Comparison of ENCODE assay signal across 14 cellular contexts in genomic region chr5:1540166-1540565, GRCh38. TPM values are rescaled to one million over a fixed set of nuclear protein-coding genes. Genes with fewer than 3 reads are reported as not detected.
DNase-seq lines count a peak whose midpoint lies in the region; ATAC-seq, FAIRE-seq and TF ChIP-seq lines count a peak whose summit lies in the region.
"Had no signal": no experiment of that assay in that cellular context is flagged by ENCODE, and none has a peak within 500 bp of the region (broad histone marks: within the 10 kb centered on the region; RNA-seq: fewer than 3 reads in every experiment).

No MANE protein-coding gene starts in this region.

- BruUV-seq in PC-9 (replicated peaks; lab: Mats Ljungman, UMichigan): no TSS peak
- no TSS peak for BruUV-seq in HepG2 (replicated peaks; lab: Mats Ljungman, UMichigan)

- TF ChIP-seq RAD21 in HepG2 (CRISPR knock-in tag; IDR thresholded peaks at IDR 0.05): 0 out of 2 replicates have a peak, but pooled peaks have one; percentile 19

- H3K36me3 ChIP-seq in PC-9 (ENCODE audit: low read depth) (no peaks in the 10 kb centered on the region), HepG2 (replicated peaks in 1 of 2; ENCODE audit: control insufficient read depth in 1 of 2, insufficient read depth in 2 of 2, low read length in 2 of 2) (no peaks in the 10 kb centered on the region)
- H3K36me3 ChIP-seq: neural progenitor cell had no signal

- no peak for TF ChIP-seq POLR2A in HepG2 (IDR thresholded peaks at IDR 0.05; ENCODE audit: insufficient read depth in 1 of 2, low read depth in 2 of 2, low read length in 2 of 2)

- H3K27me3 ChIP-seq in PC-9 (ENCODE audit: insufficient read depth, low read depth) (no peaks in the 10 kb centered on the region), HepG2 (ENCODE audit: control insufficient read depth in 1 of 2, insufficient read depth in 2 of 2, low read length in 2 of 2) (no peaks in the 10 kb centered on the region)
- H3K27me3 ChIP-seq: neural progenitor cell had no signal

- peak; percentile 24; the same call in 1 of the 2 replicates for TF ChIP-seq CTCF in PC-9 (conservative IDR thresholded peaks at IDR 0.05)
- peak; percentile 27; the same call in 1 of the 2 replicates for TF ChIP-seq CTCF in HepG2 (CRISPR knock-in tag; IDR thresholded peaks at IDR 0.05)

- peaks cover 24% of the 10 kb centered on the region for H3F3A ChIP-seq in PC-9 (ENCODE audit: insufficient read depth, low read depth)

- H3K9me3 ChIP-seq in PC-9 (ENCODE audit: insufficient read depth, low read depth) (no peaks in the 10 kb centered on the region), HepG2 (ENCODE audit: low read length) (no peaks in the 10 kb centered on the region)

- H3K4me3 ChIP-seq in PC-9: no peak overlapping the region
- H3K4me3 ChIP-seq in HepG2 (replicated peaks in 1 of 3; ENCODE audit: insufficient read depth in 1 of 3, low read depth in 2 of 3, low read length in 3 of 3): no peak overlapping the region
- H3K4me3 ChIP-seq: neural progenitor cell had no signal

- H3K9ac ChIP-seq in HepG2 (ENCODE audit: insufficient read depth, low read depth, low read length): no peak overlapping the region
- H3K9ac ChIP-seq: neural progenitor cell had no signal

- ATAC-seq in Right ventricle myocardium superior (ENCODE audit: poor library complexity) (no peak), Right ventricle myocardium inferior (no peak), HepG2 (peak; percentile 41)

- H3K4me2 ChIP-seq in PC-9 (no peak overlapping the region), HepG2 (ENCODE audit: low read depth, low read length) (no peak overlapping the region)
- H3K4me2 ChIP-seq: neural progenitor cell had no signal

- WGBS in HepG2 (ENCODE audit: low lambda C conversion rate): 40% methylated on average over 1 of the region's 3 CpGs

- in situ Hi-C loops in HepG2 (cut with HindIII; ENCODE audit: extremely low pct_ligation_motif_present, low pct_unique_long_range_greater_than_20kb): no loop called here

- POLR2A ChIA-PET in PC-9 (lab: Charles Lee; ENCODE audit: unreplicated experiment) (no interaction called here), HepG2 (lab: Yijun Ruan, JAX) (no interaction called here), HEK293T (lab: Yijun Ruan, JAX) (no interaction called here)

- H2AFZ ChIP-seq in PC-9 (no peak overlapping the region), HepG2 (ENCODE audit: low read length) (no peak overlapping the region)
- H2AFZ ChIP-seq: neural progenitor cell had no signal

- DNase-seq in Right ventricle myocardium superior (peak; percentile 29), Right ventricle myocardium inferior (ENCODE audit: missing footprints) (no peak), PC-9 (no peak), HepG2 (ENCODE audit: low spot score) (no peak), ureter (ENCODE audit: low spot score) (peak; percentile 27), pons (ENCODE audit: low spot score) (no peak), HEK293T (ENCODE audit: extremely low spot score) (no peak), DMS114 treated with DMSO at 0.1 percent for 48 hours (lab: John Stamatoyannopoulos, UW; ENCODE audit: unreplicated experiment) (no peak)
- DNase-seq: hippocampal formation; NCI-H1436 treated with DMSO at 0.1 percent for 48 hours; NCI-H446 treated with DMSO at 0.1 percent for 48 hours; stimulated activated CD4-positive, alpha-beta T cell treated with anti-CD3 and anti-CD28 coated beads, Interleukin-4, amount 100 ng/mL, for 4 hours; T1000 had no signal

- H3K27ac ChIP-seq in PC-9 (no peak overlapping the region), HepG2 (ENCODE audit: extremely low read length, insufficient read depth, low read length) (peak overlapping the region; percentile 5)
- H3K27ac ChIP-seq: neural progenitor cell had no signal

- intact Hi-C loops in Right ventricle myocardium superior (cut with DNase I): no loop called here
- intact Hi-C loops in Right ventricle myocardium inferior (cut with DNase I): no loop called here
- intact Hi-C loops in PC-9 (cut with micrococcal nuclease; ENCODE audit: unreplicated experiment): no loop called here
- intact Hi-C loops in HepG2 (cut with micrococcal nuclease; ENCODE audit: unreplicated experiment): no loop called here

- no peak for FAIRE-seq in HepG2 (lab: Jason Lieb, UNC)

- H3K9me2 ChIP-seq in PC-9 (ENCODE audit: insufficient read depth): no peaks in the 10 kb centered on the region

- no peaks in the 10 kb centered on the region for H3K79me2 ChIP-seq in PC-9 (ENCODE audit: low read depth)
- no peaks in the 10 kb centered on the region for H3K79me2 ChIP-seq in HepG2 (ENCODE audit: insufficient read depth, low read length)

- TF ChIP-seq EP300 in HepG2 (IDR thresholded peaks at IDR 0.05; ENCODE audit: low read depth in 2 of 2, low read length in 2 of 2): no peak
- TF ChIP-seq EP300 in HepG2 (CRISPR knock-in tag; IDR thresholded peaks at IDR 0.05; ENCODE audit: borderline replicate concordance): no peak

- H3K4me1 ChIP-seq in PC-9 (replicated peaks; ENCODE audit: insufficient read depth) (peaks cover 7% of the 10 kb centered on the region), HepG2 (ENCODE audit: insufficient read depth, low read length) (peaks cover 32% of the 10 kb centered on the region)
- H3K4me1 ChIP-seq: neural progenitor cell had no signal

- CTCF ChIA-PET in PC-9 (lab: Charles Lee) (no interaction called here), HepG2 (lab: Yijun Ruan, JAX; ENCODE audit: low intra/inter-chr PET ratio, low total read pairs) (no interaction called here), HEK293T (lab: Yijun Ruan, JAX) (interaction anchor here (0.6 kb wide), 1 partner anchor 66 kb away, joined by 3 read pairs; no protein-coding TSS in a partner anchor)

- no peaks in the 10 kb centered on the region for H4K20me1 ChIP-seq in PC-9 (ENCODE audit: insufficient read depth)
- no peaks in the 10 kb centered on the region for H4K20me1 ChIP-seq in HepG2 (ENCODE audit: insufficient read depth, low read length)

TF ChIP-seq in HepG2, 621 proteins besides CTCF, POLR2A, EP300 and RAD21:
- TF ChIP-seq ZNF839 (CRISPR knock-in tag; IDR thresholded peaks at IDR 0.05; ENCODE audit: borderline replicate concordance) (no peak), STAG1 (CRISPR knock-in tag; IDR thresholded peaks at IDR 0.05) (peak; percentile 34)

TF ChIP-seq in HEK293T, 16 proteins besides CTCF, POLR2A, EP300 and RAD21:
- no peak for TF ChIP-seq BHLHE40 (IDR thresholded peaks at IDR 0.05; ENCODE audit: borderline replicate concordance)
- no peak for TF ChIP-seq FOXM1 (IDR thresholded peaks at IDR 0.05; ENCODE audit: borderline replicate concordance)
- no peak for TF ChIP-seq CTBP1 (IDR thresholded peaks at IDR 0.05; ENCODE audit: borderline replicate concordance)
- no peak for TF ChIP-seq LEF1 (IDR thresholded peaks at IDR 0.05; ENCODE audit: borderline replicate concordance)
- TF ChIP-seq ZNF384 (IDR thresholded peaks at IDR 0.05): no peak
- TF ChIP-seq TARDBP (IDR thresholded peaks at IDR 0.05): no peak
- no peak for TF ChIP-seq FOXA1 (IDR thresholded peaks at IDR 0.05)
- TF ChIP-seq, protein P1, sequence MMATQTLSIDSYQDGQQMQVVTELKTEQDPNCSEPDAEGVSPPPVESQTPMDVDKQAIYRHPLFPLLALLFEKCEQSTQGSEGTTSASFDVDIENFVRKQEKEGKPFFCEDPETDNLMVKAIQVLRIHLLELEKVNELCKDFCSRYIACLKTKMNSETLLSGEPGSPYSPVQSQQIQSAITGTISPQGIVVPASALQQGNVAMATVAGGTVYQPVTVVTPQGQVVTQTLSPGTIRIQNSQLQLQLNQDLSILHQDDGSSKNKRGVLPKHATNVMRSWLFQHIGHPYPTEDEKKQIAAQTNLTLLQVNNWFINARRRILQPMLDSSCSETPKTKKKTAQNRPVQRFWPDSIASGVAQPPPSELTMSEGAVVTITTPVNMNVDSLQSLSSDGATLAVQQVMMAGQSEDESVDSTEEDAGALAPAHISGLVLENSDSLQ (IDR thresholded peaks at IDR 0.05): no peak
- no peak for TF ChIP-seq HDGF (IDR thresholded peaks at IDR 0.05; ENCODE audit: borderline replicate concordance)

RNA-seq across cellular contexts. Expression of gene LPCAT1, which starts 16.4 kb away (rescaled TPM):
- total RNA-seq in Right ventricle myocardium superior: 11.5 TPM
- 13.4 TPM for total RNA-seq in Right ventricle myocardium inferior
- total RNA-seq in PC-9 (2021): 90.6 and 96.1 TPM in 2 replicates
- total RNA-seq in HepG2 (2016; rRNA removed; fragmentation: Illumina TruSeq; extraction: Trizol): 16.0 and 29.8 TPM in 2 replicates
- total RNA-seq in HepG2 (2016; cell fraction: cytosol; rRNA removed; fragmentation: Illumina TruSeq; extraction: Trizol; ENCODE audit: low read depth): 5.1 and 9.2 TPM in 2 replicates
- total RNA-seq in HepG2 (2016; cell fraction: insoluble cytoplasmic fraction; rRNA removed; fragmentation: Illumina TruSeq; extraction: Trizol): 14.3 and 34.5 TPM in 2 replicates
- 14.8 and 16.4 TPM in 2 replicates for total RNA-seq in HepG2 (2016; cell fraction: membrane; rRNA removed; fragmentation: Illumina TruSeq; extraction: Trizol)
- total RNA-seq in HepG2 (2016; cell fraction: nucleus; rRNA removed; fragmentation: Illumina TruSeq; extraction: Trizol): 37.9 and 47.2 TPM in 2 replicates
- polyA plus RNA-seq in HepG2 (2011; rRNA removed): 90.6 and 115 TPM in 2 replicates
- polyA plus RNA-seq in HepG2 (2011; cell fraction: cytosol; rRNA removed): 65.4 and 69.9 TPM in 2 replicates
- polyA plus RNA-seq in HepG2 (2011; cell fraction: nucleus; rRNA removed): 330 and 361 TPM in 2 replicates
- polyA plus RNA-seq in HepG2 (2012): 104 and 122 TPM in 2 replicates
- polyA plus RNA-seq in HepG2 (2016; cell fraction: cytosol; fragmentation: Illumina TruSeq; extraction: Trizol; ENCODE audit: low read depth): 3.8 and 4.2 TPM in 2 replicates
- polyA plus RNA-seq in HepG2 (2016; cell fraction: insoluble cytoplasmic fraction; fragmentation: Illumina TruSeq; extraction: Trizol; ENCODE audit: low read depth): 18.3 and 19.5 TPM in 2 replicates
- 9.2 and 10.4 TPM in 2 replicates for polyA plus RNA-seq in HepG2 (2016; cell fraction: membrane; fragmentation: Illumina TruSeq; extraction: Trizol; ENCODE audit: low read depth)
- 89.7 and 92.4 TPM in 2 replicates for polyA plus RNA-seq in HepG2 (2016; cell fraction: nucleus; fragmentation: Illumina TruSeq; extraction: Trizol; ENCODE audit: insufficient read depth, low read depth)
- polyA minus RNA-seq in HepG2 (2011; rRNA and poly(A)+ RNA removed; ENCODE audit: low replicate concordance): 56.1 and 65.1 TPM in 2 replicates
- 44.6 and 51.7 TPM in 2 replicates for polyA minus RNA-seq in HepG2 (2011; cell fraction: cytosol; rRNA and poly(A)+ RNA removed)
- 90.3 and 92.4 TPM in 2 replicates for polyA minus RNA-seq in HepG2 (2011; cell fraction: nucleus; rRNA and poly(A)+ RNA removed)
- total RNA-seq in ureter: 48.0 TPM

Comparison
In these comparisons a context has a peak if more than half of its experiments do, and no peak if none do; other contexts are left out.
1. DNase-seq: peak in Right ventricle myocardium superior (single experiment) and ureter (single experiment); none in Right ventricle myocardium inferior (single experiment), PC-9 (0 of 2), HepG2 (single experiment), pons (single experiment), HEK293T (single experiment) and DMS114 treated with DMSO at 0.1 percent for 48 hours (single experiment).